ENCODE assay signal across 8 cellular contexts in the genomic region with DNA sequence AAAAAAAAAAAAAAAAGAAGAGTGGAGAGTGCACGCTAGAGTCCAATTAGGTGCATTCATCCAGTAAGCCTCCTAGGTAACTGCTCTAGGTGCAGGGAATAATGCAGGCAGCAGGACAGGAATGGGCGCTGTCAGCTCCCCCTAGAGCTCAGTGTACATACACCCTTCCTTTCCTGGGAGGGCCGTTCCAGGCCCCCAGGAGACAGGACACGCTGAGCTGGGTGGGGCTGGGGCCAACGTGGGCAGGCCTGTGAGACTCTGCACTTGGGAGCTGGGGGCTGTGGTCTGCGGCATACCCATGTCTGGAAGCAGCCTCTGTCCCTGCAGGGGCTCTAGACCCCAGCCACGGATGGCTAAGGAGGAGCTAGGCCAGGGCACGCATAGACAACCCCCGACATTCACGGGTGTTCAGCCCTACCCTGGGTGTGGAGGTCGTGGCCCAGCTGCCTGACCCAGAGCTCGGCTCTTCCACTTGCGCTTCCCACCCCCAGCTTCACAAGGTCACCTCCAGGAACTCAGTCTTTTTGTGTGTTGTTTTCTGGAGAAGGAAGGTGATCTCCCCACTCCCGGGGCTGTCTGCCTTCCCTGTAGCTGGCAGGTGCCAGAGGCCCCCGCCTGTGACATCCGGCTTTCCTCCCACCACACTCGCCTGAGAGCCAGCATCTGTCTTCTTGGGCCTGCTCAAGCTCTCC. TPM values are rescaled to one million over a fixed set of nuclear protein-coding genes. Genes with fewer than 3 reads are reported as not detected.
DNase-seq lines count a peak whose midpoint lies in the region; ATAC-seq and TF ChIP-seq lines count a peak whose summit lies in the region.

No MANE protein-coding gene starts in this region.

- H3K4me1 ChIP-seq in SJSA1 (replicated peaks) = peaks cover 45% of the 10 kb centered on the region
- peaks cover 8% of the 10 kb centered on the region for H3K4me1 ChIP-seq in endodermal cell (ENCODE audit: control insufficient read depth, insufficient read depth, low read length)
- peaks cover 29 to 33% of the 10 kb centered on the region in 2 experiments for H3K4me1 ChIP-seq in neutrophil (ENCODE audit: control insufficient read depth in 1 of 2, insufficient read depth in 1 of 2, low read depth in 1 of 2, low read length in 1 of 2)

- H3K27ac Mint-ChIP-seq in endodermal cell = peak overlapping the region; percentile 84

- peaks cover 8% of the 10 kb centered on the region for H3K27me3 Mint-ChIP-seq in endodermal cell (ENCODE audit: insufficient read depth)

- no peaks in the 10 kb centered on the region; the same call in 1 of the 2 replicates for H3K27me3 ChIP-seq in SJSA1 (replicated peaks)
- peaks cover 8% of the 10 kb centered on the region for H3K27me3 ChIP-seq in endodermal cell (ENCODE audit: control insufficient read depth, insufficient read depth, low read length, poor library complexity, severe bottlenecking)
- peaks cover 68% of the 10 kb centered on the region for H3K27me3 ChIP-seq in neutrophil

- peak overlapping the region; percentile 67 for H3K4me3 Mint-ChIP-seq in endodermal cell

- H3K27ac ChIP-seq in SJSA1 = no peak overlapping the region
- H3K27ac ChIP-seq in endodermal cell (ENCODE audit: low read depth, low read length) = peak overlapping the region; percentile 76
- no peak overlapping the region for H3K27ac ChIP-seq in neutrophil

- H3K9ac ChIP-seq in endodermal cell (ENCODE audit: extremely low read depth, low read length, poor library complexity, severe bottlenecking) = peak overlapping the region; percentile 59

- no peak for TF ChIP-seq CTCF in endodermal cell (conservative IDR thresholded peaks at IDR 0.05)
- no peak for TF ChIP-seq CTCF in neutrophil (IDR thresholded peaks at IDR 0.05)

- peaks cover 20% of the 10 kb centered on the region for H3K36me3 ChIP-seq in SJSA1
- H3K36me3 ChIP-seq in endodermal cell (ENCODE audit: control insufficient read depth, insufficient read depth, low read length) = no peaks in the 10 kb centered on the region
- H3K36me3 ChIP-seq in neutrophil = no peaks in the 10 kb centered on the region

- peak; percentile 26 for ATAC-seq in HG03139 (IDR thresholded peaks at IDR 0.05; ENCODE audit: unreplicated experiment)
- no peak for ATAC-seq in HG03442 (IDR thresholded peaks at IDR 0.05; ENCODE audit: unreplicated experiment)

- no peaks in the 10 kb centered on the region for H3K36me3 Mint-ChIP-seq in endodermal cell (ENCODE audit: low read depth)

- peak; percentile 38 for DNase-seq in activated T-cell treated with anti-CD3 and anti-CD28 coated beads for 24 hours (ENCODE audit: low read depth)
- DNase-seq in activated T-cell treated with anti-CD3 and anti-CD28 coated beads, Interleukin-2, amount 50 U/mL, for 1 hour = no peak
- DNase-seq in SJSA1 (ENCODE audit: low read depth in 1 of 2, low spot score in 2 of 2) = no peak
- DNase-seq in endodermal cell = peak; percentile 63
- DNase-seq in amniotic stem cell (lab: John Stamatoyannopoulos, UW) = no peak

- H3K9me3 Mint-ChIP-seq in endodermal cell = no peaks in the 10 kb centered on the region

- WGBS in endodermal cell (ENCODE audit: insufficient coverage in 1 of 2, insufficient read length in 1 of 2), 2 experiments = 32 to 38% methylated on average over 4 to 17 of the region's 17 CpGs

- peaks cover 8% of the 10 kb centered on the region; the same call in 1 of the 2 replicates for H3K9me3 ChIP-seq in SJSA1 (replicated peaks)
- H3K9me3 ChIP-seq in endodermal cell (ENCODE audit: control insufficient read depth, low read length) = no peaks in the 10 kb centered on the region
- no peaks in the 10 kb centered on the region for H3K9me3 ChIP-seq in neutrophil

- H3K4me1 Mint-ChIP-seq in endodermal cell = peaks cover 9% of the 10 kb centered on the region

- H3K4me3 ChIP-seq in SJSA1 (peak overlapping the region; percentile 89), endodermal cell (ENCODE audit: low read length) (peak overlapping the region; percentile 87), neutrophil (ENCODE audit: low read depth in 1 of 2, low read length in 1 of 2) (peak overlapping the region; percentile 76 to 78)

RNA-seq across cellular contexts. Expression of gene ANTKMT, which starts 1.0 kb away (rescaled TPM):
- total RNA-seq in SJSA1 (2014; rRNA removed; shearing (Covaris generic)) = 43.7 and 95.5 TPM in 2 replicates
- total RNA-seq in endodermal cell = 10 to 100 TPM; 36.9 to 40.6 TPM
- polyA plus RNA-seq in endodermal cell (2013, experiment 1 of 2) = 19.4 TPM
- polyA plus RNA-seq in endodermal cell (2013, experiment 2 of 2) = 22.1 TPM

RNA-seq across cellular contexts. Expression of gene METRN, which starts 5.0 kb away (rescaled TPM):
- 75.5 and 99.3 TPM in 2 replicates for total RNA-seq in SJSA1 (2014; rRNA removed; shearing (Covaris generic))
- 10 to 100 TPM; 33.4 to 38.5 TPM for total RNA-seq in endodermal cell
- 90.9 TPM for polyA plus RNA-seq in endodermal cell (2013, experiment 1 of 2)
- polyA plus RNA-seq in endodermal cell (2013, experiment 2 of 2) = 95.7 TPM

RNA-seq across cellular contexts. Expression of gene CCDC78, which starts 6.3 kb away (rescaled TPM):
- 0.26 TPM in 1 of 2 replicates, not detected in the other for total RNA-seq in SJSA1 (2014; rRNA removed; shearing (Covaris generic))
- 1 to 10 TPM; 6.5 to 8.1 TPM for total RNA-seq in endodermal cell
- polyA plus RNA-seq in endodermal cell (2013, experiment 1 of 2) = 3.7 TPM
- 3.1 TPM for polyA plus RNA-seq in endodermal cell (2013, experiment 2 of 2)

RNA-seq across cellular contexts. Expression of gene HAGHL, which starts 6.9 kb away (rescaled TPM):
- 7.8 and 16.6 TPM in 2 replicates for total RNA-seq in SJSA1 (2014; rRNA removed; shearing (Covaris generic))
- 10 to 100 TPM in 1 of 2 donors, 1 to 10 TPM in 1; 8.9 to 11.4 TPM for total RNA-seq in endodermal cell
- 7.5 TPM for polyA plus RNA-seq in endodermal cell (2013, experiment 1 of 2)
- 6.2 TPM for polyA plus RNA-seq in endodermal cell (2013, experiment 2 of 2)

RNA-seq across cellular contexts. Expression of gene FBXL16, which starts 14.4 kb away (rescaled TPM):
- total RNA-seq in SJSA1 (2014; rRNA removed; shearing (Covaris generic)) = 0.13 TPM in 1 of 2 replicates, not detected in the other
- 1 to 10 TPM in 1 of 2 donors, under 1 TPM in 1; 0.38 to 2.2 TPM for total RNA-seq in endodermal cell
- polyA plus RNA-seq in endodermal cell (2013, experiment 1 of 2) = 4.7 TPM
- polyA plus RNA-seq in endodermal cell (2013, experiment 2 of 2) = 3.9 TPM

Comparison
In these comparisons a context has a peak if more than half of its experiments do, and no peak if none do; other contexts are left out.
1. DNase-seq: peak in activated T-cell treated with anti-CD3 and anti-CD28 coated beads for 24 hours (single experiment) and endodermal cell (single experiment); none in activated T-cell treated with anti-CD3 and anti-CD28 coated beads, Interleukin-2, amount 50 U/mL, for 1 hour (single experiment), SJSA1 (0 of 2) and amniotic stem cell (single experiment).
2. Peak in every context shown above with its lines, with median percentiles within 50 percentile points of each other: H3K4me3 ChIP-seq.